Comparison of ENCODE assay signal across 10 cellular contexts in genomic region chr2:111975053-111975552, GRCh38.
DNase-seq lines count a peak whose midpoint lies in the region; ATAC-seq and TF ChIP-seq lines count a peak whose summit lies in the region.
"Had no signal": no experiment of that assay in that cellular context is flagged by ENCODE, and none has a peak within 500 bp of the region (broad histone marks: within the 10 kb centered on the region; RNA-seq: fewer than 3 reads in every experiment).

No MANE protein-coding gene starts in this region.

- DNase-seq in H4 (ENCODE audit: low spot score) (peak; percentile 83), SJCRH30 (peak; percentile 86), fibroblast of the conjunctiva (ENCODE audit: low read depth) (peak; percentile 63), tibial artery (peak; percentile 49 to 75), transverse colon (no peak), retina (no peak)
- DNase-seq: glutamatergic neuron, SK-N-SH had no signal

- TF ChIP-seq EP300 in transverse colon (IDR thresholded peaks at IDR 0.05; ENCODE audit: low read depth): no peak

- in situ Hi-C loops in transverse colon (cut with MboI; ENCODE audit: low pct_ligation_motif_present in 1 of 4, low pct_unique_long_range_greater_than_20kb in 1 of 4, low sequenced_read_pairs in 3 of 4): no loop called here

- H3K36me3 ChIP-seq in SJCRH30: peaks cover 6% of the 10 kb centered on the region
- H3K36me3 ChIP-seq in tibial artery: peaks cover 6 to 18% (median 11%) of the 10 kb centered on the region in 3 donors
- H3K36me3 ChIP-seq in transverse colon: peaks cover 0 to 8% (median 0%) of the 10 kb centered on the region in 4 donors

- no peak for ATAC-seq in HG03342 (IDR thresholded peaks at IDR 0.05; ENCODE audit: unreplicated experiment)

- TF ChIP-seq CTCF in tibial artery (IDR thresholded peaks at IDR 0.05) (no peak), transverse colon (IDR thresholded peaks at IDR 0.05) (no peak)

- WGBS in transverse colon (ENCODE audit: low coverage in 1 of 2), 2 donors: 72 to 75% methylated on average over 7 to 11 of the region's 11 CpGs

- no peak overlapping the region for H3K4me3 ChIP-seq in SJCRH30
- no peak overlapping the region for H3K4me3 ChIP-seq in tibial artery
- H3K4me3 ChIP-seq in transverse colon: no peak overlapping the region
- H3K4me3 ChIP-seq: neural progenitor cell had no signal

- H3K27me3 ChIP-seq in SJCRH30 (no peaks in the 10 kb centered on the region), tibial artery (no peaks in the 10 kb centered on the region), transverse colon (no peaks in the 10 kb centered on the region)
- H3K27me3 ChIP-seq: neural progenitor cell had no signal

- peaks cover 37% of the 10 kb centered on the region for H3K4me1 ChIP-seq in SJCRH30
- H3K4me1 ChIP-seq in tibial artery: peaks cover 4 to 49% (median 24%) of the 10 kb centered on the region in 4 donors
- H3K4me1 ChIP-seq in transverse colon: peaks cover 0 to 8% (median 0%) of the 10 kb centered on the region in 4 donors

- H3K9me3 ChIP-seq in SJCRH30 (replicated peaks) (peaks cover 7% of the 10 kb centered on the region; the same call in 1 of the 2 replicates), tibial artery (no peaks in the 10 kb centered on the region), transverse colon (no peaks in the 10 kb centered on the region)

- no peak for TF ChIP-seq POLR2A in transverse colon (IDR thresholded peaks at IDR 0.05)

- H3K27ac ChIP-seq in SJCRH30 (peak overlapping the region; percentile 51), tibial artery (peak overlapping the region; percentile 66 to 79), transverse colon (no peak overlapping the region)
- H3K27ac ChIP-seq: neural progenitor cell had no signal

- intact Hi-C loops in tibial artery (cut with DNase I; ENCODE audit: low total_unique reads) (loop anchor here (2.0 kb wide), 1 partner anchor 70 kb away; no protein-coding TSS in a partner anchor), transverse colon (cut with DNase I; ENCODE audit: low total_unique reads) (no loop called here)

Comparison
In these comparisons a context has a peak if more than half of its experiments do, and no peak if none do; other contexts are left out.
1. DNase-seq: peak in H4 (single experiment), SJCRH30 (2 of 2), fibroblast of the conjunctiva (single experiment) and tibial artery (2 of 2); none in transverse colon (single experiment) and retina (single experiment).
2. H3K27ac ChIP-seq: peak in SJCRH30 (single experiment) and tibial artery (2 of 2); none in transverse colon (0 of 4).